19 cellular contexts compared by ENCODE assay signal in the genomic region with DNA sequence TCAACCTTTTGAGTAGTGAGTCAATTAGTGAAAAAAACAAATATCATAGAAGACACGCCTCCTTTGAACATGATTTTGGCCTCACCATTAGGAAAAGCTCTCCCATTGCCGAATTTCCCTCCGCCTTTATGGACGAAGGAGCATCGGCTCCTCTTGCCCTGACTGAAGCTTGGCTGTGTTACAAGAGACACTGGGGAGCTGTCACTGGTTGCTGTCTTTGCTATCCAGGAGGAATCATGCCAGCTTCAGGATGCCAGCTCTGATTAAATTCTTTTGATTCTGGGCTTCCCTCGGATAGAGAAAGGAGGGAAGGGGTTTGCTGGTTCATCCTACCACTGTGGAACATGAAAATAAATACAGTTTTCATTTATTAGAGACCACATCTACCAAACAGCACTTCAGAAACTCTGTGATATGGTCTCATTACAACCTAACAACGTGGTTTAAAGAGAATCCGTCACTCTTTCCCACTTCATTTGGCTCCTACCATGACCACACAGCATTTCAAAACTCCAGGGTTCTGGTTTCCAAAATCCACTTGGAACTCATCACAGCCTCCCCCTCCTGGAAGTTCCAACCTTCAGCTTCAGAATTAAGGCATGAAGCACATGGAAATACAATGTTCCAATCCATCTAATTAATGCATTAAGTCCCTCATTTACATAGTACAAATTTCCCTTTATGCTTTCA.
DNase-seq lines count a peak whose midpoint lies in the region; ATAC-seq, FAIRE-seq and TF ChIP-seq lines count a peak whose summit lies in the region.
"Had no signal": no experiment of that assay in that cellular context is flagged by ENCODE, and none has a peak within 500 bp of the region (broad histone marks: within the 10 kb centered on the region; RNA-seq: fewer than 3 reads in every experiment).

No MANE protein-coding gene starts in this region.

- peak; percentile 67 for FAIRE-seq in keratinocyte (lab: Jason Lieb, UNC)
- FAIRE-seq in D721Med (lab: Jason Lieb, UNC) = no peak

- H3K36me3 ChIP-seq in keratinocyte (ENCODE audit: control insufficient read depth in 2 of 2, extremely low read depth in 1 of 2, insufficient read depth in 2 of 2, low read length in 2 of 2) (no peaks in the 10 kb centered on the region), sigmoid colon (no peaks in the 10 kb centered on the region)
- H3K36me3 ChIP-seq: BLaER1 treated with 17β-estradiol and CSF1 and Interleukin-3, amounts not matched to agents 10 nM and 100 nM had no signal

- H3K9me3 ChIP-seq in keratinocyte (ENCODE audit: control insufficient read depth, low read depth, low read length) = no peaks in the 10 kb centered on the region
- H3K9me3 ChIP-seq in sigmoid colon = no peaks in the 10 kb centered on the region
- H3K9me3 ChIP-seq: BLaER1 treated with 17β-estradiol and CSF1 and Interleukin-3, amounts not matched to agents 10 nM and 100 nM had no signal

- no peak overlapping the region for H3K9ac ChIP-seq in keratinocyte (ENCODE audit: control insufficient read depth, extremely low read depth, insufficient read depth, low read length)
- H3K9ac ChIP-seq: BLaER1 treated with 17β-estradiol and CSF1 and Interleukin-3, amounts not matched to agents 10 nM and 100 nM; KMS-11 had no signal

- peak overlapping the region; percentile 42 for H2AFZ ChIP-seq in keratinocyte (ENCODE audit: control insufficient read depth, low read length)

- H3K79me2 ChIP-seq in keratinocyte (ENCODE audit: control insufficient read depth, insufficient read depth, low read length) = no peaks in the 10 kb centered on the region

- no peaks in the 10 kb centered on the region for H3K27me3 ChIP-seq in keratinocyte (ENCODE audit: control insufficient read depth, extremely low read depth, insufficient read depth, low read length)
- H3K27me3 ChIP-seq in sigmoid colon = no peaks in the 10 kb centered on the region
- H3K27me3 ChIP-seq: BLaER1 treated with 17β-estradiol and CSF1 and Interleukin-3, amounts not matched to agents 10 nM and 100 nM had no signal

- no peak overlapping the region for H3K4me2 ChIP-seq in keratinocyte (ENCODE audit: control insufficient read depth, extremely low read depth, insufficient read depth, low read depth, low read length)
- H3K4me2 ChIP-seq: BLaER1 treated with 17β-estradiol and CSF1 and Interleukin-3, amounts not matched to agents 10 nM and 100 nM; KMS-11 had no signal

- dilution Hi-C loops in keratinocyte (cut with MboI; ENCODE audit: extremely low pct_ligation_motif_present, low sequenced_read_pairs) = no loop called here

- H3K9me1 ChIP-seq in keratinocyte (ENCODE audit: control insufficient read depth, extremely low read depth, insufficient read depth, low read length) = no peaks in the 10 kb centered on the region

- no peak overlapping the region for H3K27ac Mint-ChIP-seq in naive thymus-derived CD8-positive, alpha-beta T cell

- 70 to 76% methylated on average over 8 of the region's 8 CpGs for WGBS in sigmoid colon, 2 donors

- no peaks in the 10 kb centered on the region for H3K9me3 Mint-ChIP-seq in naive thymus-derived CD8-positive, alpha-beta T cell

- TF ChIP-seq CTCF in keratinocyte (optimal IDR thresholded peaks at IDR 0.05 in 1 of 3, IDR thresholded peaks at IDR 0.05 in 1 of 3, conservative IDR thresholded peaks at IDR 0.05 in 1 of 3; ENCODE audit: extremely low read depth in 1 of 3, insufficient read depth in 2 of 3, low read length in 3 of 3) (no peak), D721Med (IDR thresholded peaks at IDR 0.05; ENCODE audit: insufficient read depth, missing control alignments) (no peak), sigmoid colon (IDR thresholded peaks at IDR 0.05) (no peak)

- H3K4me1 ChIP-seq in keratinocyte (ENCODE audit: control insufficient read depth, extremely low read depth, insufficient read depth, low read length) (no peaks in the 10 kb centered on the region), sigmoid colon (peaks cover 0 to 5% (median 0%) of the 10 kb centered on the region in 4 donors)
- H3K4me1 ChIP-seq: BLaER1 treated with 17β-estradiol and CSF1 and Interleukin-3, amounts not matched to agents 10 nM and 100 nM had no signal

- H3K4me3 ChIP-seq in keratinocyte (ENCODE audit: control insufficient read depth in 2 of 3, extremely low read depth in 1 of 3, insufficient read depth in 2 of 3, low read depth in 1 of 3, low read length in 3 of 3) (no peak overlapping the region), sigmoid colon (no peak overlapping the region)
- H3K4me3 ChIP-seq: BLaER1 treated with 17β-estradiol and CSF1 and Interleukin-3, amounts not matched to agents 10 nM and 100 nM had no signal

- H3K27ac ChIP-seq in keratinocyte (ENCODE audit: control insufficient read depth, insufficient read depth, low read length) (no peak overlapping the region), sigmoid colon (no peak overlapping the region)
- H3K27ac ChIP-seq: 22Rv1; BLaER1 treated with 17β-estradiol and CSF1 and Interleukin-3, amounts not matched to agents 10 nM and 100 nM; KMS-11 had no signal

- H3K36me3 Mint-ChIP-seq in naive thymus-derived CD8-positive, alpha-beta T cell = no peaks in the 10 kb centered on the region

- peak; percentile 15 for DNase-seq in NCI-H1105 treated with DMSO at 0.1 percent for 48 hours (lab: John Stamatoyannopoulos, UW)
- DNase-seq in NCI-H1105 (lab: John Stamatoyannopoulos, UW) = no peak
- DNase-seq in cerebellar cortex (ENCODE audit: low spot score) = peak; percentile 92
- DNase-seq in keratinocyte (ENCODE audit: low read depth, low spot score) = no peak
- no peak for DNase-seq in D721Med (ENCODE audit: insufficient read length, low spot score)
- DNase-seq in NCI-H2029 treated with DMSO at 0.1 percent for 48 hours (lab: John Stamatoyannopoulos, UW) = no peak
- DNase-seq in sigmoid colon = no peak
- no peak for DNase-seq in naive thymus-derived CD8-positive, alpha-beta T cell
- DNase-seq: DMS153, EL, NCI-H1092 treated with DMSO at 0.1 percent for 48 hours, NCI-H2081 treated with DMSO at 0.1 percent for 48 hours, NCI-H226, NCI-H774, SIG-M5, SW 1271 had no signal

- no peaks in the 10 kb centered on the region for H4K20me1 ChIP-seq in keratinocyte (ENCODE audit: control insufficient read depth, extremely low read depth, insufficient read depth, low read length)
- H4K20me1 ChIP-seq: BLaER1 treated with 17β-estradiol and CSF1 and Interleukin-3, amounts not matched to agents 10 nM and 100 nM had no signal

- H3K27me3 Mint-ChIP-seq in naive thymus-derived CD8-positive, alpha-beta T cell = peaks cover 0 to 2% (median 0%) of the 10 kb centered on the region in 5 donors

- no peak overlapping the region for H3K4me3 Mint-ChIP-seq in naive thymus-derived CD8-positive, alpha-beta T cell

- intact Hi-C loops in sigmoid colon (cut with DNase I) = no loop called here

- ATAC-seq in naive thymus-derived CD8-positive, alpha-beta T cell = no peak

- no peaks in the 10 kb centered on the region for H3K4me1 Mint-ChIP-seq in naive thymus-derived CD8-positive, alpha-beta T cell

- no peak for TF ChIP-seq EP300 in sigmoid colon (IDR thresholded peaks at IDR 0.05)

- TF ChIP-seq POLR2A in sigmoid colon (IDR thresholded peaks at IDR 0.05) = no peak

- POLR2A ChIA-PET in naive thymus-derived CD8-positive, alpha-beta T cell (lab: Charles Lee) = no interaction called here

Comparison
In these comparisons a context has a peak if more than half of its experiments do, and no peak if none do; other contexts are left out.
1. DNase-seq: peak in NCI-H1105 treated with DMSO at 0.1 percent for 48 hours (single experiment) and cerebellar cortex (single experiment); none in NCI-H1105 (single experiment), keratinocyte (single experiment), D721Med (single experiment), NCI-H2029 treated with DMSO at 0.1 percent for 48 hours (single experiment), sigmoid colon (single experiment) and naive thymus-derived CD8-positive, alpha-beta T cell (0 of 10).